Comparison of ENCODE assay signal across 9 cellular contexts in the genomic region with DNA sequence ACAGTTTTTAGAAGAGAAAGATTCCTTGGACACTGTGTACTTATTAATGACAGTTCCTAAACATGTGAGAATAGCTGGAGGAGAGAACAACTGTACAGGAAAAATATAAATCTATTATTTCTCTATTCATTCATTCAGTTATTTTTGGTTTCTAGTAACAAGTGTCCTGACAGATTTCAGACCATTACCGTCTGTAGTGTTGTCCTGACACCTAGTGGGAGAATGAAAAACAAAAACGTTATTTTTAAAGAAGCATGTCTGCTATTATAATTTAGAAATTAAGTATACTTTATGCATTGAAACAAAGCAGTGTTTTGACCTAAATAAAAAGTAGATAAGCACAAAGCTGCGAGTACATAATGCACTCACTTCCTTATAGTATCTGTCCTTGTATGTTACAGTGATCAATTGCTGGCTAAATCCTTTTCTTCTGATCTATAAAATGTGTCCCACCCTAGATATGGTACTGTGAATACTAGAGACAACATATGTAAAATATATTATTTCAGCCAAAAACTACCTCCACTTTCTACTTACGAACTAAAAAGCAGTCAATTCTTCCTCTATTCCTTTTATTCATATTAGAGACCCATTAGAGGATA.
DNase-seq lines count a peak whose midpoint lies in the region; FAIRE-seq and TF ChIP-seq lines count a peak whose summit lies in the region.
"Had no signal": no experiment of that assay in that cellular context is flagged by ENCODE, and none has a peak within 500 bp of the region (broad histone marks: within the 10 kb centered on the region; RNA-seq: fewer than 3 reads in every experiment).

No MANE protein-coding gene starts in this region.

- POLR2A ChIA-PET in HEK293 (lab: Yijun Ruan, JAX) = interaction anchor here (1.6 kb wide), 1 partner anchor 576 kb away, joined by 4 read pairs; the partner anchor contains the start of gene ARL4A

- no peak for TF ChIP-seq POLR2A in lower leg skin (IDR thresholded peaks at IDR 0.05)

- no peak overlapping the region for H3K27ac ChIP-seq in HEK293 (ENCODE audit: extremely low read depth, low read depth, low read length)

- intact Hi-C loops in lower leg skin (cut with DNase I; ENCODE audit: low total_unique reads) = loop anchor here (10.0 kb wide), 1 partner anchor 618 kb away; no protein-coding TSS in a partner anchor

- no peak for DNase-seq in D721Med (ENCODE audit: insufficient read length, low spot score)
- DNase-seq in NCI-H69 (lab: John Stamatoyannopoulos, UW) = peak; percentile 64
- DNase-seq in choroid plexus epithelial cell (ENCODE audit: low read depth) = peak; percentile 74
- DNase-seq in medulla oblongata (ENCODE audit: extremely low spot score) = peak; percentile 71
- DNase-seq in T-helper 9 cell = no peak
- no peak for DNase-seq in effector CD4-positive, alpha-beta T cell
- DNase-seq in lower leg skin (ENCODE audit: low spot score in 2 of 2) = no peak

- 6 to 8% methylated on average over 4 of the region's 4 CpGs for WGBS in lower leg skin, 2 donors

- FAIRE-seq in D721Med (lab: Jason Lieb, UNC) = peak; percentile 63
- FAIRE-seq: keratinocyte had no signal

- no peaks in the 10 kb centered on the region for H3K4me1 ChIP-seq in HEK293 (ENCODE audit: control insufficient read depth, insufficient read depth, low read length)

- CTCF ChIA-PET in HEK293 (lab: Yijun Ruan, JAX) = interaction anchor here (0.5 to 5.1 kb wide), 24 partner anchors 12 to 872 kb away, joined by 3 to 25 read pairs (median 4); partner anchors contain the start of gene ARL4A

- no peak overlapping the region for H3K4me3 ChIP-seq in HEK293 (ENCODE audit: low read depth, low read length)
- no peak overlapping the region for H3K4me3 ChIP-seq in choroid plexus epithelial cell (ENCODE audit: low read depth, low read length)
- H3K4me3 ChIP-seq in lower leg skin (ENCODE audit: low read depth, poor library complexity, severe bottlenecking) = no peak overlapping the region

- H3K36me3 ChIP-seq in HEK293 (ENCODE audit: control insufficient read depth in 2 of 2, insufficient read depth in 1 of 2, low read length in 2 of 2) = no peaks in the 10 kb centered on the region

- TF ChIP-seq CTCF in D721Med (IDR thresholded peaks at IDR 0.05; ENCODE audit: insufficient read depth, missing control alignments) (peak; percentile 81), HEK293 (tag by site-specific recombination; IDR thresholded peaks at IDR 0.05) (no peak), choroid plexus epithelial cell (conservative IDR thresholded peaks at IDR 0.05; ENCODE audit: low read depth, low read length) (peak; percentile 68), lower leg skin (IDR thresholded peaks at IDR 0.05) (no peak)

- no peaks in the 10 kb centered on the region for H3K9me3 ChIP-seq in HEK293 (ENCODE audit: control insufficient read depth, insufficient read depth, low read depth, low read length)

TF ChIP-seq in HEK293, 187 proteins besides CTCF, POLR2A, EP300 and RAD21:
- TF ChIP-seq ZNF654 (tag by site-specific recombination; IDR thresholded peaks at IDR 0.05; ENCODE audit: low read depth) = peak; percentile 69
- TF ChIP-seq, protein P1, sequence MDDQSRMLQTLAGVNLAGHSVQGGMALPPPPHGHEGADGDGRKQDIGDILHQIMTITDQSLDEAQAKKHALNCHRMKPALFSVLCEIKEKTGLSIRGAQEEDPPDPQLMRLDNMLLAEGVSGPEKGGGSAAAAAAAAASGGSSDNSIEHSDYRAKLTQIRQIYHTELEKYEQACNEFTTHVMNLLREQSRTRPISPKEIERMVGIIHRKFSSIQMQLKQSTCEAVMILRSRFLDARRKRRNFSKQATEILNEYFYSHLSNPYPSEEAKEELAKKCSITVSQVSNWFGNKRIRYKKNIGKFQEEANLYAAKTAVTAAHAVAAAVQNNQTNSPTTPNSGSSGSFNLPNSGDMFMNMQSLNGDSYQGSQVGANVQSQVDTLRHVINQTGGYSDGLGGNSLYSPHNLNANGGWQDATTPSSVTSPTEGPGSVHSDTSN (CRISPR knock-in tag; IDR thresholded peaks at IDR 0.05) = no peak
- 0 out of 2 replicates have a peak, but pooled peaks have one; percentile 23 for TF ChIP-seq SCRT2 (tag by site-specific recombination; IDR thresholded peaks at IDR 0.05)

Comparison
In these comparisons a context has a peak if more than half of its experiments do, and no peak if none do; other contexts are left out.
1. DNase-seq: peak in NCI-H69 (single experiment), choroid plexus epithelial cell (single experiment) and medulla oblongata (single experiment); none in D721Med (single experiment), T-helper 9 cell (single experiment), effector CD4-positive, alpha-beta T cell (single experiment) and lower leg skin (0 of 2).
2. CTCF ChIP-seq: peak in D721Med (single experiment) and choroid plexus epithelial cell (single experiment); none in HEK293 (single experiment) and lower leg skin (0 of 3).